10 cellular contexts compared by ENCODE assay signal in the genomic region with DNA sequence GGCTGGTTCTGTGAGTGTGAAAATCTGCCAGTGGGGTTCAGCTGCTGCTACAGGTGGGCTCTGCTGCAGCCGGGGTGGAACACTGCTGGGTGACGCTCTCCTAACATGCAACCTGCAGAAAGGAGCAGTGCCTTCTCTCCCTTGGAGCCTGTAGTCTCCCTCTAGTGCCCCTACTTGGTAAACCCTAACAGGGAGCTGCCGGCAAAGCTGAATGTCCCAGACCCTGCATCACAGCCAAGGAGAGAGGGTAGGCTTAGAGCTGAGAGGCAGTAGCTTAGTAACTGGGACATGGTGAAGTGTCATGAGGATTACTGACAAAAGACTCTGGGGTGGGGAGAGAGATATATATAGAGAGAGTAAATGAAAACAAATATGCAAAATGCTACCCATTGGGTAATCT. TPM values are rescaled to one million over a fixed set of nuclear protein-coding genes. Genes with fewer than 3 reads are reported as not detected.
DNase-seq lines count a peak whose midpoint lies in the region; ATAC-seq, FAIRE-seq and TF ChIP-seq lines count a peak whose summit lies in the region.
"Had no signal": no experiment of that assay in that cellular context is flagged by ENCODE, and none has a peak within 500 bp of the region (broad histone marks: within the 10 kb centered on the region; RNA-seq: fewer than 3 reads in every experiment).

No MANE protein-coding gene starts in this region.

- no peak overlapping the region for H3K18ac ChIP-seq in mesendoderm (ENCODE audit: low read length)

- H3K79me1 ChIP-seq in mesendoderm (ENCODE audit: low read length), result peaks cover 7% of the 10 kb centered on the region

- H3K9ac ChIP-seq in K562 (ENCODE audit: insufficient read depth in 1 of 2, low read depth in 2 of 2, low read length in 2 of 2) (no peak overlapping the region), mesendoderm (ENCODE audit: low read length) (no peak overlapping the region)

- 65% methylated on average over 2 of the region's 3 CpGs for WGBS in K562 (ENCODE audit: insufficient coverage, low coverage, missing lambda C conversion rate)
- WGBS in mesendoderm (ENCODE audit: extremely low coverage, insufficient coverage, low lambda C conversion rate), result no CpG with 5 or more reads among the region's 3 CpGs

- CTCF ChIA-PET in HEK293T (lab: Yijun Ruan, JAX), result interaction anchor here (1.1 kb wide), 1 partner anchor 9 kb away, joined by 5 read pairs; no protein-coding TSS in a partner anchor
- CTCF ChIA-PET in K562 (lab: Yijun Ruan, JAX; ENCODE audit: low intra/inter-chr PET ratio), result no interaction called here

- intact Hi-C loops in K562 (cut with micrococcal nuclease) (no loop called here), gastrocnemius medialis (cut with DNase I; ENCODE audit: low total_unique reads) (no loop called here)

- in situ Hi-C loops in K562 (cut with MboI), result no loop called here
- in situ Hi-C loops in gastrocnemius medialis (cut with MboI; ENCODE audit: low sequenced_read_pairs in 4 of 4), result no loop called here

- no peak overlapping the region for H2BK5ac ChIP-seq in mesendoderm (ENCODE audit: low read length)

- TF ChIP-seq EP300 in K562 (IDR thresholded peaks at IDR 0.05; ENCODE audit: low read length), result no peak

- H3K4me2 ChIP-seq in K562 (ENCODE audit: insufficient read depth, low read length) (no peak overlapping the region), mesendoderm (ENCODE audit: low read length) (no peak overlapping the region)

- no peaks in the 10 kb centered on the region for H3K9me1 ChIP-seq in K562 (ENCODE audit: control insufficient read depth, insufficient read depth, low read length)

- no peak overlapping the region for H3K27ac ChIP-seq in K562 (ENCODE audit: extremely low read depth, low read depth, low read length)
- H3K27ac ChIP-seq in mesendoderm (ENCODE audit: low read depth, low read length), result no peak overlapping the region
- H3K27ac ChIP-seq in gastrocnemius medialis, result no peak overlapping the region

- TF ChIP-seq POLR2A in K562 (conservative IDR thresholded peaks at IDR 0.05) (no peak), gastrocnemius medialis (IDR thresholded peaks at IDR 0.05) (no peak)

- DNase-seq in D341Med (ENCODE audit: low spot score) (peak; percentile 56), HEK293T (ENCODE audit: extremely low spot score) (peak; percentile 21), K562 (ENCODE audit: extremely low read depth in 1 of 4, low spot score in 3 of 4) (no peak), mesendoderm (peak; percentile 53), NCI-H1105 treated with DMSO at 0.1 percent for 48 hours (lab: John Stamatoyannopoulos, UW) (no peak), gastrocnemius medialis (no peak), NCI-H1105 (lab: John Stamatoyannopoulos, UW) (no peak)
- DNase-seq: GDM1, NCI-H2029 treated with DMSO at 0.1 percent for 48 hours had no signal

- H3K27me3 ChIP-seq in K562 (ENCODE audit: control insufficient read depth in 2 of 2, insufficient read depth in 2 of 2, low read length in 2 of 2), result no peaks in the 10 kb centered on the region
- H3K27me3 ChIP-seq in mesendoderm (ENCODE audit: insufficient read depth, low read length, poor library complexity), result no peaks in the 10 kb centered on the region
- no peaks in the 10 kb centered on the region for H3K27me3 ChIP-seq in gastrocnemius medialis

- no peak overlapping the region for H3K4ac ChIP-seq in mesendoderm (ENCODE audit: low read depth, low read length)

- no peak overlapping the region for H2AK5ac ChIP-seq in mesendoderm (ENCODE audit: low read length)

- TF ChIP-seq CTCF in K562 (IDR thresholded peaks at IDR 0.05 in 2 of 3, conservative IDR thresholded peaks at IDR 0.05 in 1 of 3; ENCODE audit: insufficient read depth in 2 of 3, low read depth in 1 of 3, low read length in 3 of 3) (no peak), gastrocnemius medialis (IDR thresholded peaks at IDR 0.05 in 4 of 5, conservative IDR thresholded peaks at IDR 0.05 in 1 of 5) (no peak)

- H3K9me3 ChIP-seq in K562 (replicated peaks; ENCODE audit: control insufficient read depth, insufficient read depth, low read depth, low read length) (no peaks in the 10 kb centered on the region), gastrocnemius medialis (no peaks in the 10 kb centered on the region)

- H3K36me3 ChIP-seq in K562 (ENCODE audit: control insufficient read depth, insufficient read depth, low read length), result peaks cover 93% of the 10 kb centered on the region
- peaks cover 17% of the 10 kb centered on the region for H3K36me3 ChIP-seq in mesendoderm (ENCODE audit: control insufficient read depth, insufficient read depth, low read length)
- no peaks in the 10 kb centered on the region for H3K36me3 ChIP-seq in gastrocnemius medialis

- no peak overlapping the region for H2AFZ ChIP-seq in K562 (ENCODE audit: low read depth, low read length)

- no peak overlapping the region for H2BK15ac ChIP-seq in mesendoderm (replicated peaks; ENCODE audit: low read depth)

- no peak overlapping the region for H4K5ac ChIP-seq in mesendoderm (ENCODE audit: low read length)

- H3K4me3 ChIP-seq in K562, result no peak overlapping the region
- H3K4me3 ChIP-seq in mesendoderm (ENCODE audit: low read length), result no peak overlapping the region
- H3K4me3 ChIP-seq in gastrocnemius medialis, result no peak overlapping the region

- TF ChIP-seq RAD21 in K562 (CRISPR knock-in tag; conservative IDR thresholded peaks at IDR 0.05 in 1 of 2, IDR thresholded peaks at IDR 0.05 in 1 of 2), result no peak

- H3K23ac ChIP-seq in mesendoderm (ENCODE audit: low read length), result no peak overlapping the region

- peaks cover 7 to 21% of the 10 kb centered on the region in 2 experiments for H3K4me1 ChIP-seq in K562 (replicated peaks in 1 of 2; ENCODE audit: control insufficient read depth in 2 of 2, insufficient read depth in 2 of 2, low read length in 2 of 2)
- H3K4me1 ChIP-seq in mesendoderm (ENCODE audit: control insufficient read depth, low read depth, low read length), result no peaks in the 10 kb centered on the region
- no peaks in the 10 kb centered on the region for H3K4me1 ChIP-seq in gastrocnemius medialis

- no TSS peak for BruUV-seq in K562 (replicated peaks; lab: Mats Ljungman, UMichigan)

- no peak for FAIRE-seq in K562 (lab: Jason Lieb, UNC)

- H4K8ac ChIP-seq in mesendoderm (ENCODE audit: low read depth, low read length), result no peak overlapping the region

- ATAC-seq in K562, result peak; percentile 73
- ATAC-seq in GM18519 (IDR thresholded peaks at IDR 0.05; ENCODE audit: low FRiP score, unreplicated experiment), result no peak
- ATAC-seq in gastrocnemius medialis, result no peak

- H3K79me2 ChIP-seq in K562 (ENCODE audit: control insufficient read depth, insufficient read depth, low read length), result peaks cover 26% of the 10 kb centered on the region
- peaks cover 3% of the 10 kb centered on the region for H3K79me2 ChIP-seq in mesendoderm (ENCODE audit: control insufficient read depth, insufficient read depth, low read length)

- POLR2A ChIA-PET in HEK293T (lab: Yijun Ruan, JAX), result interaction anchor here (1.7 to 3.6 kb wide), 2 partner anchors 9 to 40 kb away, joined by 5 to 20 read pairs; a partner anchor contains a TSS
- POLR2A ChIA-PET in K562 (lab: Yijun Ruan, JAX), result interaction anchor here (0.6 to 1.3 kb wide), 3 partner anchors 10 to 1487 kb away, joined by 3 to 7 read pairs (median 4); a partner anchor contains a TSS

- no peak overlapping the region for H3K56ac ChIP-seq in mesendoderm (ENCODE audit: low read length)

- no peak overlapping the region for H2BK120ac ChIP-seq in mesendoderm (ENCODE audit: low read depth, low read length)

- peaks cover 5% of the 10 kb centered on the region for H4K20me1 ChIP-seq in K562 (replicated peaks; ENCODE audit: control insufficient read depth, insufficient read depth, low read length)

RNA-seq across cellular contexts. Expression of a gene that starts 9.8 kb away (rescaled TPM):
- 45.7 and 47.1 TPM in 2 replicates for total RNA-seq in K562 (2011; cell fraction: chromatin; rRNA removed; ENCODE audit: low replicate concordance)
- 25.8 and 26.7 TPM in 2 replicates for total RNA-seq in K562 (2011; cell fraction: nucleolus; rRNA removed)
- total RNA-seq in K562 (2011; cell fraction: nucleoplasm; rRNA removed), result 27.6 and 34.5 TPM in 2 replicates
- total RNA-seq in K562 (2014; rRNA removed) (63.7 and 74.2 TPM in 2 replicates), K562 (2014; rRNA removed; fragmentation: Illumina TruSeq; extraction: Trizol) (52.7 and 54.8 TPM in 2 replicates), K562 (2015; rRNA removed; fragmentation: Illumina TruSeq; extraction: Trizol) (58.2 and 61.0 TPM in 2 replicates), K562 (2021) (64.4 and 65.1 TPM in 2 replicates), gastrocnemius medialis (1 to 10 TPM in 1 of 4 donors, under 1 TPM in 3; 0.38 to 2.1 (median 0.54) TPM)
- polyA plus RNA-seq in K562 (2011; rRNA removed) (68.0 and 76.0 TPM in 2 replicates), K562 (2014; fragmentation: Illumina TruSeq; extraction: Trizol) (94.5 and 109 TPM in 2 replicates), K562 (2014; fragmentation: Nextera tagmentation; extraction: Ambion mirVana) (10 to 100 TPM; 52.4 to 73.8 TPM), K562 (2014; rRNA removed) (67.4 and 73.5 TPM in 2 replicates)
- polyA plus RNA-seq in K562 (2011; cell fraction: cytosol; rRNA removed), result 56.1 and 60.9 TPM in 2 replicates
- 62.2 and 63.3 TPM in 2 replicates for polyA plus RNA-seq in K562 (2011; cell fraction: nucleus; rRNA removed)
- polyA plus RNA-seq in K562 (2012), result 45.6 and 48.3 TPM in 2 replicates
- 64.5 and 73.1 TPM in 2 replicates for polyA minus RNA-seq in K562 (2011; rRNA and poly(A)+ RNA removed)
- polyA minus RNA-seq in K562 (2011; cell fraction: cytosol; rRNA and poly(A)+ RNA removed), result 36.7 and 42.9 TPM in 2 replicates
- 19.0 and 30.5 TPM in 2 replicates for polyA minus RNA-seq in K562 (2011; cell fraction: nucleus; rRNA and poly(A)+ RNA removed)
- polyA plus RNA-seq in mesendoderm (2013, experiment 1 of 2), result 46.9 TPM
- polyA plus RNA-seq in mesendoderm (2013, experiment 2 of 2), result 46.0 TPM

RNA-seq across cellular contexts. Expression of a gene that starts 20.3 kb away (rescaled TPM):
- total RNA-seq in K562 (2011; cell fraction: chromatin; rRNA removed; ENCODE audit: low replicate concordance), result 6.2 and 12.4 TPM in 2 replicates
- total RNA-seq in K562 (2011; cell fraction: nucleolus; rRNA removed), result 10.3 and 12.5 TPM in 2 replicates
- total RNA-seq in K562 (2011; cell fraction: nucleoplasm; rRNA removed), result 9.8 and 11.6 TPM in 2 replicates
- total RNA-seq in K562 (2014; rRNA removed), result 6.1 and 8.8 TPM in 2 replicates
- 5.9 and 6.4 TPM in 2 replicates for total RNA-seq in K562 (2014; rRNA removed; fragmentation: Illumina TruSeq; extraction: Trizol)
- 6.1 and 6.7 TPM in 2 replicates for total RNA-seq in K562 (2015; rRNA removed; fragmentation: Illumina TruSeq; extraction: Trizol)
- 8.9 and 9.0 TPM in 2 replicates for total RNA-seq in K562 (2021)
- polyA plus RNA-seq in K562 (2011; rRNA removed), result 0.23 and 5.2 TPM in 2 replicates
- 0.35 and 9.2 TPM in 2 replicates for polyA plus RNA-seq in K562 (2011; cell fraction: cytosol; rRNA removed)
- 0.25 and 9.3 TPM in 2 replicates for polyA plus RNA-seq in K562 (2011; cell fraction: nucleus; rRNA removed)
- 3.2 and 5.3 TPM in 2 replicates for polyA plus RNA-seq in K562 (2012)
- polyA plus RNA-seq in K562 (2014; fragmentation: Illumina TruSeq; extraction: Trizol), result 6.4 and 8.1 TPM in 2 replicates
- 1 to 10 TPM in 1 of 2 experiments, under 1 TPM in 1; 0.99 to 1.5 TPM for polyA plus RNA-seq in K562 (2014; fragmentation: Nextera tagmentation; extraction: Ambion mirVana)
- polyA plus RNA-seq in K562 (2014; rRNA removed), result 5.8 and 6.5 TPM in 2 replicates
- polyA minus RNA-seq in K562 (2011; rRNA and poly(A)+ RNA removed), result 0.21 and 7.7 TPM in 2 replicates
- polyA minus RNA-seq in K562 (2011; cell fraction: cytosol; rRNA and poly(A)+ RNA removed), result 4.9 TPM in 1 of 2 replicates, not detected in the other
- polyA minus RNA-seq in K562 (2011; cell fraction: nucleus; rRNA and poly(A)+ RNA removed), result 0.11 and 1.8 TPM in 2 replicates
- polyA plus RNA-seq in mesendoderm (2013, experiment 1 of 2), result 7.0 TPM
- 6.6 TPM for polyA plus RNA-seq in mesendoderm (2013, experiment 2 of 2)
- total RNA-seq in gastrocnemius medialis, result 1 to 10 TPM in 1 of 4 donors, under 1 TPM in 2, not detected in 1; 0.75 to 2.1 (median 0.82) TPM

RNA-seq across cellular contexts. Expression of a gene that starts 40.1 kb away (rescaled TPM):
- total RNA-seq in K562 (2011; cell fraction: chromatin; rRNA removed; ENCODE audit: low replicate concordance), result 357 and 597 TPM in 2 replicates
- 292 and 296 TPM in 2 replicates for total RNA-seq in K562 (2011; cell fraction: nucleolus; rRNA removed)
- total RNA-seq in K562 (2011; cell fraction: nucleoplasm; rRNA removed), result 272 and 298 TPM in 2 replicates
- total RNA-seq in K562 (2014; rRNA removed) (76.1 and 87.5 TPM in 2 replicates), K562 (2014; rRNA removed; fragmentation: Illumina TruSeq; extraction: Trizol) (66.5 and 77.9 TPM in 2 replicates), K562 (2015; rRNA removed; fragmentation: Illumina TruSeq; extraction: Trizol) (94.4 and 95.0 TPM in 2 replicates), K562 (2021) (188 and 210 TPM in 2 replicates), gastrocnemius medialis (10 to 100 TPM; 51.1 to 89.8 (median 67.4) TPM)
- polyA plus RNA-seq in K562 (2011; rRNA removed) (191 and 199 TPM in 2 replicates), K562 (2014; fragmentation: Illumina TruSeq; extraction: Trizol) (224 and 231 TPM in 2 replicates), K562 (2014; fragmentation: Nextera tagmentation; extraction: Ambion mirVana) (100 to 1,000 TPM in 1 of 2 experiments, 10 to 100 TPM in 1; 87.9 to 155 TPM), K562 (2014; rRNA removed) (171 and 181 TPM in 2 replicates)
- 297 and 335 TPM in 2 replicates for polyA plus RNA-seq in K562 (2011; cell fraction: cytosol; rRNA removed)
- polyA plus RNA-seq in K562 (2011; cell fraction: nucleus; rRNA removed), result 314 and 395 TPM in 2 replicates
- 148 and 177 TPM in 2 replicates for polyA plus RNA-seq in K562 (2012)
- polyA minus RNA-seq in K562 (2011; rRNA and poly(A)+ RNA removed), result 329 and 491 TPM in 2 replicates
- 205 and 221 TPM in 2 replicates for polyA minus RNA-seq in K562 (2011; cell fraction: cytosol; rRNA and poly(A)+ RNA removed)
- 92.2 and 124 TPM in 2 replicates for polyA minus RNA-seq in K562 (2011; cell fraction: nucleus; rRNA and poly(A)+ RNA removed)
- 91.0 TPM for polyA plus RNA-seq in mesendoderm (2013, experiment 1 of 2)
- 90.0 TPM for polyA plus RNA-seq in mesendoderm (2013, experiment 2 of 2)

Comparison
In these comparisons a context has a peak if more than half of its experiments do, and no peak if none do; other contexts are left out.
1. DNase-seq: peak in D341Med (single experiment), HEK293T (single experiment) and mesendoderm (single experiment); none in K562 (0 of 4), NCI-H1105 treated with DMSO at 0.1 percent for 48 hours (single experiment), gastrocnemius medialis (0 of 2) and NCI-H1105 (single experiment).
2. RNA of a gene that starts 9.8 kb away (total RNA-seq): 25.8 to 74.2 TPM in K562; 0.38 to 2.1 TPM in gastrocnemius medialis; every median in the first group is over 4 times any median in the second.